Comparison of ENCODE assay signal across 10 cellular contexts in genomic region chr15:55499158-55499557, GRCh38. TPM values are rescaled to one million over a fixed set of nuclear protein-coding genes. Genes with fewer than 3 reads are reported as not detected.
A peak's percentile ranks its signal among the peaks of the same experiment; 100 is the strongest.
DNase-seq lines count a peak whose midpoint lies in the region; ATAC-seq, FAIRE-seq and TF ChIP-seq lines count a peak whose summit lies in the region.
"Had no signal": no experiment of that assay in that cellular context is flagged by ENCODE, and none has a peak within 500 bp of the region (broad histone marks: within the 10 kb centered on the region; RNA-seq: fewer than 3 reads in every experiment).

No MANE protein-coding gene starts in this region.

- H3K9me3 Mint-ChIP-seq in Caco-2 (ENCODE audit: unreplicated experiment) = no peaks in the 10 kb centered on the region

- intact Hi-C loops in Caco-2 (cut with micrococcal nuclease; ENCODE audit: unreplicated experiment) = no loop called here

- no peak for TF ChIP-seq EP300 in A549 (IDR thresholded peaks at IDR 0.05)

- POLR2A ChIA-PET in A549 (lab: Yijun Ruan, JAX) (interaction anchor here (1.0 kb wide), 1 partner anchor 89 kb away, joined by 4 read pairs; the partner anchor contains the start of gene PYGO1), Caco-2 (lab: Charles Lee) (no interaction called here)

- peaks cover 6% of the 10 kb centered on the region for H3K4me1 Mint-ChIP-seq in Caco-2 (ENCODE audit: low read depth, unreplicated experiment)

- H3K27me3 ChIP-seq in Caco-2 (replicated peaks; ENCODE audit: control insufficient read depth, insufficient read depth, low read length) (no peaks in the 10 kb centered on the region), SU-DHL-6 (ENCODE audit: low read length) (no peaks in the 10 kb centered on the region), iPS-20b (ENCODE audit: insufficient read depth, low read length) (no peaks in the 10 kb centered on the region)

- ATAC-seq in A549 (no peak), GM19452 (IDR thresholded peaks at IDR 0.05; ENCODE audit: unreplicated experiment) (no peak)

- peaks cover 6% of the 10 kb centered on the region for H3K36me3 Mint-ChIP-seq in Caco-2 (ENCODE audit: insufficient read depth, unreplicated experiment)

- TF ChIP-seq POLR2A in A549 (IDR thresholded peaks at IDR 0.05; ENCODE audit: low read length) = no peak

- H4K20me1 ChIP-seq in SU-DHL-6 (ENCODE audit: low read depth, low read length) = no peaks in the 10 kb centered on the region

- H3K27ac Mint-ChIP-seq in Caco-2 (ENCODE audit: unreplicated experiment) = no peak overlapping the region

- CTCF ChIA-PET in A549 (lab: Yijun Ruan, JAX) = interaction anchor here (2.2 kb wide), 1 partner anchor 10 kb away, joined by 7 read pairs; no protein-coding TSS in a partner anchor
- CTCF ChIA-PET in Caco-2 (lab: Charles Lee) = no interaction called here

- FAIRE-seq in A549 (lab: Jason Lieb, UNC) = peak; percentile 18
- FAIRE-seq: colon had no signal

- H3K4me1 ChIP-seq in A549 (peaks cover 12% of the 10 kb centered on the region; the same call in 2 of the 3 replicates), Caco-2 (peaks cover 4% of the 10 kb centered on the region; the same call in 1 of the 2 replicates), iPS-20b (ENCODE audit: insufficient read depth, low read length) (no peaks in the 10 kb centered on the region)

- H3K9ac ChIP-seq in SU-DHL-6 (ENCODE audit: low read length) (no peak overlapping the region), iPS-20b (ENCODE audit: low read depth, low read length) (no peak overlapping the region)

- DNase-seq in A549 (ENCODE audit: low read depth in 1 of 2, low spot score in 1 of 2) (no peak), Caco-2 (peak in 1 of 2 experiments; percentile 3), NCI-H2107 (lab: John Stamatoyannopoulos, UW) (no peak), inferior parietal cortex (ENCODE audit: extremely low spot score) (no peak), GDM1 (lab: John Stamatoyannopoulos, UW) (no peak)
- DNase-seq: kidney glomerular epithelial cell had no signal

- peak overlapping the region; percentile 77 for H3K4me2 ChIP-seq in A549
- no peak overlapping the region for H3K4me2 ChIP-seq in SU-DHL-6 (ENCODE audit: low read depth, low read length, poor library complexity, severe bottlenecking)

- H3K79me2 ChIP-seq in SU-DHL-6 (ENCODE audit: insufficient read depth, low read length) = no peaks in the 10 kb centered on the region

- H3K9me2 ChIP-seq in SU-DHL-6 (replicated peaks; ENCODE audit: insufficient read depth, low read length) = no peaks in the 10 kb centered on the region

- H3K4me3 ChIP-seq in A549 (no peak overlapping the region; the same call in 2 of the 3 replicates), Caco-2 (ENCODE audit: low read depth, low read length) (no peak overlapping the region), SU-DHL-6 (ENCODE audit: insufficient read depth, low read length, poor library complexity, severe bottlenecking) (no peak overlapping the region), iPS-20b (ENCODE audit: low read length) (peak overlapping the region; percentile 98; the same call in 1 of the 2 replicates)

- H3K9me3 ChIP-seq in A549 (peaks cover under 1% of the 10 kb centered on the region; the same call in 1 of the 3 replicates), Caco-2 (no peaks in the 10 kb centered on the region), SU-DHL-6 (ENCODE audit: insufficient read depth, low read length) (no peaks in the 10 kb centered on the region), iPS-20b (ENCODE audit: insufficient read depth, low read depth, low read length) (no peaks in the 10 kb centered on the region)

- peak overlapping the region; percentile 13 for H2AFZ ChIP-seq in SU-DHL-6 (ENCODE audit: low read depth, low read length, severe bottlenecking)

- peak overlapping the region; percentile 81 for H3K4me3 Mint-ChIP-seq in Caco-2 (ENCODE audit: unreplicated experiment)

- BruUV-seq in Caco-2 (replicated peaks; lab: Mats Ljungman, UMichigan) = no TSS peak

- no peak for TF ChIP-seq CTCF in A549 (IDR thresholded peaks at IDR 0.05)
- TF ChIP-seq CTCF in Caco-2 (IDR thresholded peaks at IDR 0.05; ENCODE audit: insufficient read depth in 1 of 2, low read depth in 1 of 2, low read length in 1 of 2, severe bottlenecking in 1 of 2, unreplicated experiment in 1 of 2) = no peak
- no peak for TF ChIP-seq CTCF in SU-DHL-6 (IDR thresholded peaks at IDR 0.05; ENCODE audit: insufficient read depth, low read length, poor library complexity, severe bottlenecking)

- WGBS in A549 (ENCODE audit: missing lambda C conversion rate) = 75% methylated on average over 8 of the region's 8 CpGs

- no peaks in the 10 kb centered on the region for H3K36me3 ChIP-seq in Caco-2 (ENCODE audit: control insufficient read depth, insufficient read depth, low read length)
- no peaks in the 10 kb centered on the region for H3K36me3 ChIP-seq in SU-DHL-6 (ENCODE audit: low read length)
- H3K36me3 ChIP-seq in iPS-20b (ENCODE audit: insufficient read depth, low read depth, low read length) = no peaks in the 10 kb centered on the region

- no peaks in the 10 kb centered on the region for H3F3A ChIP-seq in SU-DHL-6 (ENCODE audit: insufficient read depth)

- no peak for TF ChIP-seq RAD21 in A549 (conservative IDR thresholded peaks at IDR 0.05 in 1 of 2, IDR thresholded peaks at IDR 0.05 in 1 of 2)

- peaks cover 4% of the 10 kb centered on the region for H3K27me3 Mint-ChIP-seq in Caco-2 (ENCODE audit: insufficient read depth, unreplicated experiment)

- H3K27ac ChIP-seq in A549 = peak overlapping the region in 1 of 2 experiments; percentile 81; a peak in 3 of 6 replicates
- no peak overlapping the region for H3K27ac ChIP-seq in SU-DHL-6 (ENCODE audit: low read depth, low read length)
- no peak overlapping the region for H3K27ac ChIP-seq in iPS-20b (ENCODE audit: low read length)

TF ChIP-seq in A549, 52 proteins besides CTCF, POLR2A, EP300 and RAD21:
- TF ChIP-seq CEBPB (IDR thresholded peaks at IDR 0.05) = no peak
- TF ChIP-seq FOSL2 (IDR thresholded peaks at IDR 0.05) = no peak
- no peak for TF ChIP-seq FOSL2 (CRISPR knock-in tag; IDR thresholded peaks at IDR 0.05)
- no peak for TF ChIP-seq CHD4 (IDR thresholded peaks at IDR 0.05; ENCODE audit: borderline replicate concordance)
- TF ChIP-seq PHF8 (IDR thresholded peaks at IDR 0.05; ENCODE audit: borderline replicate concordance, low read depth) = no peak
- no peak for TF ChIP-seq MYC (IDR thresholded peaks at IDR 0.05; ENCODE audit: borderline replicate concordance, low read length)
- TF ChIP-seq ATOH8 (CRISPR knock-in tag; IDR thresholded peaks at IDR 0.05; ENCODE audit: low read depth) = no peak
- no peak for TF ChIP-seq RCOR1 (IDR thresholded peaks at IDR 0.05; ENCODE audit: low read depth, low read length)
- no peak for TF ChIP-seq FOSB (CRISPR knock-in tag; IDR thresholded peaks at IDR 0.05)
- no peak for TF ChIP-seq E2F6 (IDR thresholded peaks at IDR 0.05; ENCODE audit: borderline replicate concordance, low read depth)
- no peak for TF ChIP-seq TFCP2L1 (CRISPR knock-in tag; IDR thresholded peaks at IDR 0.05)
- TF ChIP-seq POLR2AphosphoS2 (conservative IDR thresholded peaks at IDR 0.05; ENCODE audit: low read length) = no peak
- TF ChIP-seq, protein P1, sequence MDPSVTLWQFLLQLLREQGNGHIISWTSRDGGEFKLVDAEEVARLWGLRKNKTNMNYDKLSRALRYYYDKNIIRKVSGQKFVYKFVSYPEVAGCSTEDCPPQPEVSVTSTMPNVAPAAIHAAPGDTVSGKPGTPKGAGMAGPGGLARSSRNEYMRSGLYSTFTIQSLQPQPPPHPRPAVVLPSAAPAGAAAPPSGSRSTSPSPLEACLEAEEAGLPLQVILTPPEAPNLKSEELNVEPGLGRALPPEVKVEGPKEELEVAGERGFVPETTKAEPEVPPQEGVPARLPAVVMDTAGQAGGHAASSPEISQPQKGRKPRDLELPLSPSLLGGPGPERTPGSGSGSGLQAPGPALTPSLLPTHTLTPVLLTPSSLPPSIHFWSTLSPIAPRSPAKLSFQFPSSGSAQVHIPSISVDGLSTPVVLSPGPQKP (IDR thresholded peaks at IDR 0.05; ENCODE audit: low read depth, low read length) = no peak
- TF ChIP-seq MAZ (IDR thresholded peaks at IDR 0.05; ENCODE audit: borderline replicate concordance, low read depth, low read length) = no peak

RNA-seq across cellular contexts. Expression of gene DNAAF4, which starts 8.9 kb away (rescaled TPM):
- polyA plus RNA-seq in A549 (2011; rRNA removed) (6.0 and 9.3 TPM in 2 replicates), A549 (2017; fragmentation: RNase III; extraction: RNeasy Plus Mini Kit Qiagen cat#74134 plus additional on column Dnase treatment) (12.9 to 14.5 TPM (median 13.5 TPM) in 3 replicates)
- polyA plus RNA-seq in A549 (2012; cell fraction: cytosol; rRNA removed) = 5.3 and 5.4 TPM in 2 replicates
- 2.5 and 3.6 TPM in 2 replicates for polyA plus RNA-seq in A549 (2012; cell fraction: nucleus; rRNA removed)
- polyA minus RNA-seq in A549 (2011; rRNA and poly(A)+ RNA removed) = 3.4 and 3.6 TPM in 2 replicates
- 1.2 and 4.3 TPM in 2 replicates for total RNA-seq in Caco-2 (2022)
